ENCODE assay signal across 19 cellular contexts in the genomic region with DNA sequence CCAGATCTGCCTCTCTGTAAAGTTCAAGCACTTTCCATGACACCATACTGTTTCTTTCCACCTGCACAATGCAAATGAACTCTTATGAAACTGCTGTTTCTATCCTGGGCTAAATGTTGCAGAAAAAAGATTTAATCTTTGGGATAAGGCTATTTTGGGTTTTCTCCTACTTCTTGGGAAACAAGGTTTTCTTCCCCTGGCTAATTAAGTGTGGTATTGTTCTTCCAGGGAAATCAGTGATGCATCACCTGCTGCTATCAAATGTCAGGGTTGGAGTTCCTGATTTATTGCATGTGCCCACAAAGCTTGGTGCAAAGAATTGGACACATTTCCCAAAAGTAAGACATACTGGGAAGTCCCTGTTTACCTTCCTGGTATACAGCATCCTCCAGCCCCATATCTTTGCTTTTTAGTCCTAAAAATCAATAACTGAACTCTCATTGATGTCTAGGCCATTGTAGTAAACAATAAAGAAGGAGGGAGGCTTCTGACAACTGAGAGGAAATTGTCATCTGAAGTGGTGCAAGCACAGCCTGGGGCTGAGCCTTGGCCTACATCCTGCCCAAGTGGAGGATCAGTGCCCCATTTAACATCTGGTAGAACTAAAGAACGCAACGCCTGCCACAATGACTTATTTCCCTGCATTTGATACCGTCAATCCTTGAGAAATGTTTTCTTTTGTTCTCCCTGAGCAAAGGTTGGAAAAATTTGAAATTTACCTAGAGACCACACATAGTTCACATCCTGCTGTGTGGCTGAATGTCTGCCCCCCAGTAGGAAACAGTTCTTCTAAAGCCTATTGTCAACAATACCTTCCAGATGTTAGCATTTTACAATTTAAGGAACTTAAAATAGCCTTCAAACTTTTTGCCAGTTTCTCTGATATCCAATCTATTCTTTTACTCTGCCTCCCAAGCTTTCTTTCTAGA. TPM values are rescaled to one million over a fixed set of nuclear protein-coding genes. Genes with fewer than 3 reads are reported as not detected.
"Had no signal": no experiment of that assay in that cellular context is flagged by ENCODE, and none has a peak within 500 bp of the region (broad histone marks: within the 10 kb centered on the region; RNA-seq: fewer than 3 reads in every experiment).

No MANE protein-coding gene starts in this region.

- H3K4me1 Mint-ChIP-seq: central memory CD8-positive, alpha-beta T cell; immature natural killer cell; naive thymus-derived CD8-positive, alpha-beta T cell had no signal

- H3K27me3 ChIP-seq: adrenal gland, body of pancreas had no signal

- H3K4me1 ChIP-seq: adrenal gland, body of pancreas, prostate gland had no signal

- H3K27ac ChIP-seq: adrenal gland, body of pancreas, prostate gland had no signal

- ATAC-seq: body of pancreas; effector memory CD8-positive, alpha-beta T cell; left colon; mucosa of descending colon; naive thymus-derived CD8-positive, alpha-beta T cell; sciatic nerve had no signal

- FAIRE-seq: TTC549 had no signal

- H3K36me3 ChIP-seq: adrenal gland, prostate gland had no signal

- DNase-seq: activated naive CD4-positive, alpha-beta T cell treated with anti-CD3 and anti-CD28 coated beads, Interleukin-2, amount 50 U/mL, for 16 hours; adrenal gland; body of pancreas; effector memory CD8-positive, alpha-beta T cell; erythroblast; hypothalamus; immature natural killer cell; left colon; mucosa of descending colon; naive thymus-derived CD8-positive, alpha-beta T cell; nucleus accumbens; stimulated activated CD4-positive, alpha-beta T cell treated with anti-CD3 and anti-CD28 coated beads, Interleukin-12 subunit alpha, Interleukin-12 subunit beta, amount 100 ng/mL, for 4 hours; stimulated activated CD8-positive, alpha-beta memory T cell treated with anti-CD3 and anti-CD28 coated beads, Interleukin-4, amount 100 ng/mL, for 48 hours; T-helper 2 cell had no signal

- H3K27ac Mint-ChIP-seq: effector memory CD8-positive, alpha-beta T cell; immature natural killer cell; naive thymus-derived CD8-positive, alpha-beta T cell; stimulated activated naive CD8-positive, alpha-beta T cell treated with anti-CD3 and anti-CD28 coated beads, Interleukin-15, Interleukin-2, amounts not matched to agents 100 ng/mL and 50 ng/mL, for 24 hours had no signal

- H3K36me3 Mint-ChIP-seq: immature natural killer cell; naive thymus-derived CD8-positive, alpha-beta T cell had no signal

- H3K9me3 Mint-ChIP-seq: central memory CD8-positive, alpha-beta T cell; effector memory CD8-positive, alpha-beta T cell; immature natural killer cell; naive thymus-derived CD8-positive, alpha-beta T cell; stimulated activated naive CD8-positive, alpha-beta T cell treated with anti-CD3 and anti-CD28 coated beads, Interleukin-15, Interleukin-2, amounts not matched to agents 100 ng/mL and 50 ng/mL, for 24 hours had no signal

- H3K4me3 Mint-ChIP-seq: central memory CD8-positive, alpha-beta T cell; effector memory CD8-positive, alpha-beta T cell; immature natural killer cell; naive thymus-derived CD8-positive, alpha-beta T cell; stimulated activated naive CD8-positive, alpha-beta T cell treated with anti-CD3 and anti-CD28 coated beads, Interleukin-15, Interleukin-2, amounts not matched to agents 100 ng/mL and 50 ng/mL, for 24 hours had no signal

- H3K4me3 ChIP-seq: adrenal gland, body of pancreas, mucosa of descending colon, prostate gland had no signal

RNA-seq across cellular contexts. Expression of gene RGS4, which starts 5.8 kb away (rescaled TPM):
- total RNA-seq: naive thymus-derived CD8-positive, alpha-beta T cell had no signal
- polyA plus RNA-seq: immature natural killer cell; naive thymus-derived CD8-positive, alpha-beta T cell had no signal
